Comparison of ENCODE assay signal across 24 cellular contexts in genomic region chr6:29230666-29231065, GRCh38. TPM values are rescaled to one million over a fixed set of nuclear protein-coding genes. Genes with fewer than 3 reads are reported as not detected.
DNase-seq lines count a peak whose midpoint lies in the region; ATAC-seq, FAIRE-seq and TF ChIP-seq lines count a peak whose summit lies in the region.
"Had no signal": no experiment of that assay in that cellular context is flagged by ENCODE, and none has a peak within 500 bp of the region (broad histone marks: within the 10 kb centered on the region; RNA-seq: fewer than 3 reads in every experiment).

No MANE protein-coding gene starts in this region.

- no peaks in the 10 kb centered on the region for H3K36me3 ChIP-seq in PC-3 (ENCODE audit: low read depth, low read length)
- no peaks in the 10 kb centered on the region for H3K36me3 ChIP-seq in mammary epithelial cell (ENCODE audit: insufficient read depth, low read length)
- no peaks in the 10 kb centered on the region for H3K36me3 ChIP-seq in PC-9 (ENCODE audit: low read depth)
- H3K36me3 ChIP-seq: BE2C had no signal

- BruUV-seq in PC-3 (replicated peaks; lab: Mats Ljungman, UMichigan) (no TSS peak), mammary epithelial cell (replicated peaks; lab: Mats Ljungman, UMichigan) (no TSS peak), PC-9 (replicated peaks; lab: Mats Ljungman, UMichigan) (no TSS peak)

- POLR2A ChIA-PET in PC-3 (lab: Charles Lee; ENCODE audit: unreplicated experiment): interaction anchor here (0.7 kb wide), 1 partner anchor 142 kb away, joined by 5 read pairs; no protein-coding TSS in a partner anchor
- POLR2A ChIA-PET in PC-9 (lab: Charles Lee; ENCODE audit: unreplicated experiment): no interaction called here

- intact Hi-C loops in PC-3 (cut with micrococcal nuclease) (no loop called here), mammary epithelial cell (cut with micrococcal nuclease) (no loop called here), PC-9 (cut with micrococcal nuclease; ENCODE audit: unreplicated experiment) (no loop called here)

- H3K9me3 ChIP-seq in PC-3 (ENCODE audit: low read length) (no peaks in the 10 kb centered on the region), mammary epithelial cell (replicated peaks; ENCODE audit: insufficient read depth, low read length) (no peaks in the 10 kb centered on the region), PC-9 (ENCODE audit: insufficient read depth, low read depth) (no peaks in the 10 kb centered on the region)
- H3K9me3 ChIP-seq: BE2C had no signal

- H3K9ac ChIP-seq in PC-3 (ENCODE audit: low read length): no peak overlapping the region
- no peak overlapping the region for H3K9ac ChIP-seq in mammary epithelial cell (ENCODE audit: insufficient read depth, low read length)

- FAIRE-seq in GM18507 (lab: Jason Lieb, UNC): peak; percentile 15
- FAIRE-seq: A204.1, G401.6, GM12891, K562 had no signal

- CTCF ChIA-PET in PC-3 (lab: Charles Lee): no interaction called here
- CTCF ChIA-PET in mammary epithelial cell (lab: Charles Lee; ENCODE audit: low non-redundant PET): no interaction called here
- CTCF ChIA-PET in PC-9 (lab: Charles Lee): no interaction called here

- H2AFZ ChIP-seq in PC-3 (ENCODE audit: low read length): no peak overlapping the region
- no peak overlapping the region for H2AFZ ChIP-seq in mammary epithelial cell (ENCODE audit: low read depth, low read length)
- H2AFZ ChIP-seq in PC-9: no peak overlapping the region

- no peaks in the 10 kb centered on the region for H3K79me2 ChIP-seq in PC-3 (ENCODE audit: low read length)
- no peaks in the 10 kb centered on the region for H3K79me2 ChIP-seq in mammary epithelial cell (ENCODE audit: insufficient read depth, low read length)
- H3K79me2 ChIP-seq in PC-9 (ENCODE audit: low read depth): no peaks in the 10 kb centered on the region

- H3F3A ChIP-seq in PC-3 (ENCODE audit: low read length, unreplicated experiment): no peaks in the 10 kb centered on the region
- H3F3A ChIP-seq in PC-9 (ENCODE audit: insufficient read depth, low read depth): no peaks in the 10 kb centered on the region

- H3K4me3 ChIP-seq in PC-3 (ENCODE audit: low read length) (no peak overlapping the region), mammary epithelial cell (replicated peaks in 1 of 3; ENCODE audit: insufficient read depth in 1 of 3, low read depth in 2 of 3, low read length in 3 of 3) (no peak overlapping the region), PC-9 (no peak overlapping the region)
- H3K4me3 ChIP-seq: K562 had no signal

- H3K27ac ChIP-seq in PC-3 (ENCODE audit: low read length) (no peak overlapping the region), mammary epithelial cell (ENCODE audit: insufficient read depth, low read depth, low read length) (no peak overlapping the region), PC-9 (no peak overlapping the region)

- H3K27me3 ChIP-seq in PC-3 (ENCODE audit: low read length) (peaks cover 28% of the 10 kb centered on the region), mammary epithelial cell (ENCODE audit: insufficient read depth, low read length) (peaks cover 3% of the 10 kb centered on the region), PC-9 (ENCODE audit: insufficient read depth, low read depth) (peaks cover 3% of the 10 kb centered on the region)
- H3K27me3 ChIP-seq: BE2C had no signal

- H3K9me2 ChIP-seq in PC-3 (replicated peaks; ENCODE audit: low read length): no peaks in the 10 kb centered on the region
- H3K9me2 ChIP-seq in PC-9 (ENCODE audit: insufficient read depth): no peaks in the 10 kb centered on the region

- in situ Hi-C loops in mammary epithelial cell (cut with MboI; ENCODE audit: low sequenced_read_pairs in 2 of 2): no loop called here

- H4K20me1 ChIP-seq in PC-3 (ENCODE audit: low read length) (no peaks in the 10 kb centered on the region), mammary epithelial cell (ENCODE audit: insufficient read depth, low read length) (no peaks in the 10 kb centered on the region), PC-9 (ENCODE audit: insufficient read depth) (no peaks in the 10 kb centered on the region)

- H3K4me1 ChIP-seq in PC-3 (ENCODE audit: insufficient read depth, low read length) (no peaks in the 10 kb centered on the region), mammary epithelial cell (ENCODE audit: insufficient read depth, low read length) (no peaks in the 10 kb centered on the region), PC-9 (replicated peaks; ENCODE audit: insufficient read depth) (no peaks in the 10 kb centered on the region)
- H3K4me1 ChIP-seq: BE2C had no signal

- dilution Hi-C loops in mammary epithelial cell (cut with HindIII; ENCODE audit: low sequenced_read_pairs): no loop called here

- ATAC-seq in PC-3: no peak
- no peak for ATAC-seq in GM19467 (IDR thresholded peaks at IDR 0.05; ENCODE audit: unreplicated experiment)
- ATAC-seq: K562 had no signal

- no peak for DNase-seq in GM18507 (ENCODE audit: extremely low spot score, insufficient read length, low read depth)
- DNase-seq in PC-3: peak; percentile 48
- peak; percentile 4 for DNase-seq in mammary epithelial cell
- DNase-seq in PC-9: no peak
- no peak for DNase-seq in effector CD8-positive, alpha-beta T cell (lab: John Stamatoyannopoulos, UW)
- DNase-seq: ACHN; BE2C; C1 segment of cervical spinal cord; CD4-positive, CD25-positive, alpha-beta regulatory T cell; CD8-positive, alpha-beta memory T cell; COR-L47; DMS 273 treated with DMSO at 0.1 percent for 48 hours; DMS53; DND-41; EL; GOT3; H9; IMR-90 had no signal

- H3K4me2 ChIP-seq in PC-3 (ENCODE audit: low read length) (no peak overlapping the region), mammary epithelial cell (ENCODE audit: insufficient read depth, low read depth, low read length) (no peak overlapping the region), PC-9 (no peak overlapping the region)

- WGBS in mammary epithelial cell (ENCODE audit: low coverage, missing lambda C conversion rate): 57% methylated on average over 2 of the region's 2 CpGs

- TF ChIP-seq CTCF in PC-3 (conservative IDR thresholded peaks at IDR 0.05; ENCODE audit: low read depth, low read length): no peak
- TF ChIP-seq CTCF in mammary epithelial cell (conservative IDR thresholded peaks at IDR 0.05 in 1 of 2, IDR thresholded peaks at IDR 0.05 in 1 of 2; ENCODE audit: extremely low read depth in 1 of 2, insufficient read depth in 1 of 2, low read depth in 1 of 2, low read length in 2 of 2): no peak
- no peak for TF ChIP-seq CTCF in PC-9 (conservative IDR thresholded peaks at IDR 0.05)

RNA-seq across cellular contexts. Expression of gene OR2J2, which starts 60.0 kb away (rescaled TPM):
- total RNA-seq in PC-3 (2014; rRNA removed) (0.23 TPM in 1 of 2 replicates, not detected in the other), mammary epithelial cell (not detected), PC-9 (2021) (not detected in 2 replicates)
- polyA plus RNA-seq in mammary epithelial cell: not detected
- polyA minus RNA-seq in mammary epithelial cell: not detected
- total RNA-seq: CD4-positive, CD25-positive, alpha-beta regulatory T cell; CD8-positive, alpha-beta memory T cell; H9; HT-29; IMR-90; K562 had no signal
- polyA plus RNA-seq: CD4-positive, CD25-positive, alpha-beta regulatory T cell; CD8-positive, alpha-beta memory T cell; IMR-90; K562 had no signal

Comparison
In these comparisons a context has a peak if more than half of its experiments do, and no peak if none do; other contexts are left out.
1. DNase-seq: peak in PC-3 (single experiment) and mammary epithelial cell (single experiment); none in GM18507 (single experiment), PC-9 (0 of 2) and effector CD8-positive, alpha-beta T cell (single experiment).